ENCODE assay signal across 1 cellular context in the genomic region with DNA sequence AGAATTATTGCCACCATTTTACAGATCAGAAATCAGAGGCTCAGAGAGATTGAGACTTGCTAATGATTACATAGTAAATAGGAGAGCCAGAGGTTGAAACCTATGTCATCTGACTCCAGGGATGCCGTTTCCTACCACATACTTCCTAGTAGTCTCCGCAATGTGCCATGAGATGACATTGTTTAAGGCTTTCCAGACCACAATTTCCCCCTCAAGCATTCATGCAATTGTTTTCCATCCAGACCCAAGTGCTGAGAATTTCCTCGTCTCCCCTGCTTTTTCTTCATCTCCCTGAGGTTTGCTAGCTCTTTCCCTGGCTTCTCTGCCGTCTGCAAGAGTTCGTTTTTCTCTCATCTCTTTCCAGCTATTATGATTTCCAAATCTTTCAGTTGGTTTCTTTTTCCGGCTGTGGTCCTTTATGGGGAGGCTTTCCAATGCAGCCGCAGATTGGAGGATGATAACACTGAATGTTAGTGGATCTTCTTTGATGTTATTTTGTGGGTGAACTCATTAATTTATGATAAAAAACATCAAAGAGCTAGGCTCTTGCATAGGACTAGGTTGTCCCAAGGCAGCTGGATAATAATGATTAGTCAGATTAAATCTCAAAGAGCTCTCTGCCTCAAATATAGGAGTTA.
TF ChIP-seq lines count a peak whose summit lies in the region.

No MANE protein-coding gene starts in this region.

TF ChIP-seq in HCT116, 20 proteins besides CTCF, POLR2A, EP300 and RAD21 (continued from another document):
- TF ChIP-seq REST (IDR thresholded peaks at IDR 0.05; ENCODE audit: low read depth) (no peak), TCF7L2 (IDR thresholded peaks at IDR 0.05; ENCODE audit: borderline replicate concordance, extremely low read depth, insufficient read depth, insufficient read length) (no peak), ZFX (IDR thresholded peaks at IDR 0.05) (no peak), ZBTB33 (IDR thresholded peaks at IDR 0.05; ENCODE audit: extremely low read depth, insufficient replicate concordance, low read length) (no peak), JUND (IDR thresholded peaks at IDR 0.05) (no peak), ELF1 (IDR thresholded peaks at IDR 0.05; ENCODE audit: borderline replicate concordance, low read depth) (no peak), ZNF274 (IDR thresholded peaks at IDR 0.05; ENCODE audit: low read depth, low read length) (no peak), CBX3 (IDR thresholded peaks at IDR 0.05; ENCODE audit: low read depth) (no peak), POLR2AphosphoS5 (IDR thresholded peaks at IDR 0.05; ENCODE audit: low read depth, low read length) (no peak), SRF (IDR thresholded peaks at IDR 0.05; ENCODE audit: low read depth) (no peak), SP1 (IDR thresholded peaks at IDR 0.05; ENCODE audit: low read depth) (no peak), YY1 (IDR thresholded peaks at IDR 0.05; ENCODE audit: extremely low read depth, insufficient replicate concordance, low read depth, low read length) (no peak), CEBPB (IDR thresholded peaks at IDR 0.05; ENCODE audit: low read depth) (no peak), EGR1 (IDR thresholded peaks at IDR 0.05; ENCODE audit: low read depth) (no peak)
- TF ChIP-seq, protein P1, sequence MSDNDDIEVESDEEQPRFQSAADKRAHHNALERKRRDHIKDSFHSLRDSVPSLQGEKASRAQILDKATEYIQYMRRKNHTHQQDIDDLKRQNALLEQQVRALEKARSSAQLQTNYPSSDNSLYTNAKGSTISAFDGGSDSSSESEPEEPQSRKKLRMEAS (IDR thresholded peaks at IDR 0.05) = no peak
TF ChIP-seq in HCT116: peak in this region for 0.
